10 cellular contexts compared by ENCODE assay signal in genomic region chr20:57628651-57629308, GRCh38. TPM values are rescaled to one million over a fixed set of nuclear protein-coding genes. Genes with fewer than 3 reads are reported as not detected.
DNase-seq lines count a peak whose midpoint lies in the region; ATAC-seq, FAIRE-seq and TF ChIP-seq lines count a peak whose summit lies in the region.
"Not testable (repeated sequence)": the region's sequence is repeated elsewhere in the genome, so short reads cannot be mapped to it uniquely, and the experiment has no call there.
"Had no signal": no experiment of that assay in that cellular context is flagged by ENCODE, and none has a peak within 500 bp of the region (broad histone marks: within the 10 kb centered on the region; RNA-seq: fewer than 3 reads in every experiment).

No MANE protein-coding gene starts in this region.

- H3K9me3 ChIP-seq in CD4-positive, CD25-positive, alpha-beta regulatory T cell (ENCODE audit: control insufficient read depth in 2 of 2, low read length in 2 of 2); Peyer's patch; K562 (replicated peaks; ENCODE audit: control insufficient read depth, insufficient read depth, low read depth, low read length): not testable (repeated sequence)
- H3K9me3 ChIP-seq in left ventricle myocardium inferior (replicated peaks) (peaks cover 15% of the 10 kb centered on the region), tibial nerve (peaks cover 0 to 13% (median 0%) of the 10 kb centered on the region in 4 donors)

- POLR2A ChIA-PET in K562 (lab: Yijun Ruan, JAX), result interaction anchor here (1.3 kb wide), 1 partner anchor 12 kb away, joined by 6 read pairs; no protein-coding TSS in a partner anchor

- H3K36me3 ChIP-seq in CD4-positive, CD25-positive, alpha-beta regulatory T cell (ENCODE audit: control insufficient read depth, insufficient read depth, low read length); Peyer's patch; K562 (ENCODE audit: control insufficient read depth, insufficient read depth, low read length); left ventricle myocardium inferior; tibial nerve: not testable (repeated sequence)

- not testable (repeated sequence) for H3K27me3 ChIP-seq in CD4-positive, CD25-positive, alpha-beta regulatory T cell (ENCODE audit: control insufficient read depth, insufficient read depth, low read length); Peyer's patch; tibial nerve
- H3K27me3 ChIP-seq in K562 (ENCODE audit: control insufficient read depth in 2 of 2, insufficient read depth in 2 of 2, low read length in 2 of 2) (peaks cover 15 to 19% of the 10 kb centered on the region in 2 experiments; a peak in 3 of 5 replicates), left ventricle myocardium inferior (ENCODE audit: low read depth) (peaks cover 21% of the 10 kb centered on the region)

- not testable (repeated sequence) for TF ChIP-seq EP300 in K562 (IDR thresholded peaks at IDR 0.05; ENCODE audit: low read length); tibial nerve (IDR thresholded peaks at IDR 0.05)

- H3K4me3 ChIP-seq in CD4-positive, CD25-positive, alpha-beta regulatory T cell (ENCODE audit: low read depth, low read length), result peak overlapping the region; percentile 70
- peak overlapping the region in 1 of 4 donors; percentile 4 for H3K4me3 ChIP-seq in Peyer's patch
- not testable (repeated sequence) for H3K4me3 ChIP-seq in K562, skin epidermis, tibial nerve
- peak overlapping the region; percentile 42 for H3K4me3 ChIP-seq in left ventricle myocardium inferior

- CTCF ChIA-PET in activated CD8-positive, alpha-beta memory T cell treated with anti-CD3 and anti-CD28 coated beads, Interleukin-2, amount 10 ng/mL, durations not matched to agents 7 days and 5 days (lab: Charles Lee), result interaction anchor here (0.9 to 4.9 kb wide), 7 partner anchors 9 to 1030 kb away, joined by 3 to 45 read pairs (median 8); partner anchors contain the start of gene ZBP1
- CTCF ChIA-PET in K562 (lab: Yijun Ruan, JAX; ENCODE audit: low intra/inter-chr PET ratio), result interaction anchor here (0.7 kb wide), 1 partner anchor 1340 kb away, joined by 3 read pairs; no protein-coding TSS in a partner anchor

- peak overlapping the region; percentile 89 for H3K27ac ChIP-seq in CD4-positive, CD25-positive, alpha-beta regulatory T cell (ENCODE audit: insufficient read depth, low read length, poor library complexity, severe bottlenecking)
- H3K27ac ChIP-seq in Peyer's patch, result peak overlapping the region; percentile 70 to 81 (median 76)
- H3K27ac ChIP-seq in K562 (ENCODE audit: extremely low read depth, low read depth, low read length), result not testable (repeated sequence)
- H3K27ac ChIP-seq in left ventricle myocardium inferior (replicated peaks), result peak overlapping the region; percentile 83
- peak overlapping the region in 19 of 21 experiments; percentile 35 to 96 (median 77) for H3K27ac ChIP-seq in skin epidermis
- peak overlapping the region in 3 of 4 donors; percentile 36 to 79 (median 69) for H3K27ac ChIP-seq in tibial nerve

- H2AFZ ChIP-seq in K562 (ENCODE audit: low read depth, low read length), result peak overlapping the region; percentile 76

- peaks cover 47% of the 10 kb centered on the region for H3K4me1 ChIP-seq in CD4-positive, CD25-positive, alpha-beta regulatory T cell (ENCODE audit: control insufficient read depth, insufficient read depth, low read length, poor library complexity, severe bottlenecking)
- H3K4me1 ChIP-seq in Peyer's patch; K562 (replicated peaks in 1 of 2; ENCODE audit: control insufficient read depth in 2 of 2, insufficient read depth in 2 of 2, low read length in 2 of 2): not testable (repeated sequence)
- H3K4me1 ChIP-seq in left ventricle myocardium inferior (peaks cover 17% of the 10 kb centered on the region), tibial nerve (peaks cover 0 to 17% (median 4%) of the 10 kb centered on the region in 4 donors)

- not testable (repeated sequence) for TF ChIP-seq RAD21 in K562 (CRISPR knock-in tag; conservative IDR thresholded peaks at IDR 0.05 in 1 of 2, IDR thresholded peaks at IDR 0.05 in 1 of 2)

- not testable (repeated sequence) for H4K20me1 ChIP-seq in K562 (replicated peaks; ENCODE audit: control insufficient read depth, insufficient read depth, low read length)

- in situ Hi-C loops in K562 (cut with MboI), result not testable (repeated sequence)

- not testable (repeated sequence) for H3K9me3 Mint-ChIP-seq in CD4-positive, CD25-positive, alpha-beta regulatory T cell
- H3K9me3 Mint-ChIP-seq in activated CD8-positive, alpha-beta memory T cell treated with anti-CD3 and anti-CD28 coated beads, Interleukin-2, amount 10 ng/mL, durations not matched to agents 7 days and 5 days (ENCODE audit: low read depth), result peaks cover 13% of the 10 kb centered on the region
- H3K9me3 Mint-ChIP-seq in naive B cell, result peaks cover 1 to 22% (median 13%) of the 10 kb centered on the region in 7 donors

- not testable (repeated sequence) for H3K27me3 Mint-ChIP-seq in CD4-positive, CD25-positive, alpha-beta regulatory T cell
- peaks cover 31% of the 10 kb centered on the region for H3K27me3 Mint-ChIP-seq in activated CD8-positive, alpha-beta memory T cell treated with anti-CD3 and anti-CD28 coated beads, Interleukin-2, amount 10 ng/mL, durations not matched to agents 7 days and 5 days
- peaks cover 0 to 10% (median 5%) of the 10 kb centered on the region in 3 donors for H3K27me3 Mint-ChIP-seq in naive B cell

- peak overlapping the region; percentile 11; the same call in 1 of the 2 replicates for H3K4me2 ChIP-seq in K562 (ENCODE audit: insufficient read depth, low read length)

- not testable (repeated sequence) for BruUV-seq in K562 (replicated peaks; lab: Mats Ljungman, UMichigan)

- WGBS in K562 (ENCODE audit: insufficient coverage, low coverage, missing lambda C conversion rate), result 13% methylated on average over 16 of the region's 31 CpGs
- 86 to 90% methylated on average over 14 to 20 of the region's 31 CpGs for WGBS in tibial nerve, 2 donors

- not testable (repeated sequence) for DNase-seq in CD4-positive, CD25-positive, alpha-beta regulatory T cell; Peyer's patch; K562 (ENCODE audit: extremely low read depth in 1 of 4, low spot score in 3 of 4); left ventricle myocardium inferior; naive B cell; tibial nerve (ENCODE audit: low spot score in 2 of 2)
- peak; percentile 36 for DNase-seq in activated CD8-positive, alpha-beta memory T cell treated with anti-CD3 and anti-CD28 coated beads, Interleukin-2, amount 10 ng/mL, durations not matched to agents 7 days and 5 days

- H3K9ac ChIP-seq in K562 (ENCODE audit: insufficient read depth in 1 of 2, low read depth in 2 of 2, low read length in 2 of 2), result not testable (repeated sequence)

- ATAC-seq in CD4-positive, CD25-positive, alpha-beta regulatory T cell (ENCODE audit: low read depth in 2 of 2); activated CD8-positive, alpha-beta memory T cell treated with anti-CD3 and anti-CD28 coated beads, Interleukin-2, amount 10 ng/mL, durations not matched to agents 7 days and 5 days; K562; naive B cell (ENCODE audit: low read depth in 2 of 2): not testable (repeated sequence)

- not testable (repeated sequence) for TF ChIP-seq CTCF in Peyer's patch (IDR thresholded peaks at IDR 0.05); K562 (IDR thresholded peaks at IDR 0.05 in 2 of 3, conservative IDR thresholded peaks at IDR 0.05 in 1 of 3; ENCODE audit: insufficient read depth in 2 of 3, low read depth in 1 of 3, low read length in 3 of 3); left ventricle myocardium inferior (IDR thresholded peaks at IDR 0.05; ENCODE audit: borderline replicate concordance); tibial nerve (IDR thresholded peaks at IDR 0.05)

- intact Hi-C loops in K562 (cut with micrococcal nuclease); left ventricle myocardium inferior (cut with micrococcal nuclease): not testable (repeated sequence)

- H3K27ac Mint-ChIP-seq in CD4-positive, CD25-positive, alpha-beta regulatory T cell, result peak overlapping the region; percentile 96
- H3K27ac Mint-ChIP-seq in activated CD8-positive, alpha-beta memory T cell treated with anti-CD3 and anti-CD28 coated beads, Interleukin-2, amount 10 ng/mL, durations not matched to agents 7 days and 5 days, result peak overlapping the region; percentile 99
- H3K27ac Mint-ChIP-seq in naive B cell, result peak overlapping the region; percentile 81 to 99 (median 97)

- not testable (repeated sequence) for H3K79me2 ChIP-seq in K562 (ENCODE audit: control insufficient read depth, insufficient read depth, low read length)

- not testable (repeated sequence) for H3K9me1 ChIP-seq in K562 (ENCODE audit: control insufficient read depth, insufficient read depth, low read length)

- peak overlapping the region; percentile 89 to 94 (median 91) for H3K4me3 Mint-ChIP-seq in CD4-positive, CD25-positive, alpha-beta regulatory T cell
- H3K4me3 Mint-ChIP-seq in activated CD8-positive, alpha-beta memory T cell treated with anti-CD3 and anti-CD28 coated beads, Interleukin-2, amount 10 ng/mL, durations not matched to agents 7 days and 5 days, result peak overlapping the region; percentile 66
- peak overlapping the region; percentile 87 to 98 (median 96) for H3K4me3 Mint-ChIP-seq in naive B cell

- TF ChIP-seq POLR2A in Peyer's patch (IDR thresholded peaks at IDR 0.05); K562 (conservative IDR thresholded peaks at IDR 0.05); tibial nerve (IDR thresholded peaks at IDR 0.05): not testable (repeated sequence)

- not testable (repeated sequence) for FAIRE-seq in K562 (lab: Jason Lieb, UNC)

- H3K36me3 Mint-ChIP-seq in CD4-positive, CD25-positive, alpha-beta regulatory T cell, result not testable (repeated sequence)
- H3K36me3 Mint-ChIP-seq in activated CD8-positive, alpha-beta memory T cell treated with anti-CD3 and anti-CD28 coated beads, Interleukin-2, amount 10 ng/mL, durations not matched to agents 7 days and 5 days, result peaks cover 30% of the 10 kb centered on the region
- peaks cover 16 to 23% of the 10 kb centered on the region in 2 donors for H3K36me3 Mint-ChIP-seq in naive B cell

- peaks cover 18 to 69% (median 40%) of the 10 kb centered on the region in 4 donors for H3K4me1 Mint-ChIP-seq in CD4-positive, CD25-positive, alpha-beta regulatory T cell
- H3K4me1 Mint-ChIP-seq in activated CD8-positive, alpha-beta memory T cell treated with anti-CD3 and anti-CD28 coated beads, Interleukin-2, amount 10 ng/mL, durations not matched to agents 7 days and 5 days, result peaks cover 51% of the 10 kb centered on the region
- H3K4me1 Mint-ChIP-seq in naive B cell, result peaks cover 25 to 50% (median 33%) of the 10 kb centered on the region in 3 donors

RNA-seq across cellular contexts. Expression of gene ZBP1, which starts 8.6 kb away (rescaled TPM):
- total RNA-seq in CD4-positive, CD25-positive, alpha-beta regulatory T cell, result 67.0 TPM
- polyA plus RNA-seq in CD4-positive, CD25-positive, alpha-beta regulatory T cell, result 10 to 100 TPM; 12.4 to 33.1 (median 20.3) TPM
- total RNA-seq in Peyer's patch (10 to 100 TPM in 1 of 4 donors, 1 to 10 TPM in 2, not detected in 1; 2.3 to 14.0 (median 9.8) TPM), K562 (2014; rRNA removed) (not detected in 2 replicates), K562 (2014; rRNA removed; fragmentation: Illumina TruSeq; extraction: Trizol) (not detected in 2 replicates), K562 (2015; rRNA removed; fragmentation: Illumina TruSeq; extraction: Trizol) (not detected in 2 replicates), K562 (2021) (not detected in 2 replicates), left ventricle myocardium inferior (not detected), tibial nerve (1 to 10 TPM in 1 of 4 donors, under 1 TPM in 1, not detected in 2; 0.78 to 3.6 TPM)
- total RNA-seq in activated CD8-positive, alpha-beta memory T cell treated with anti-CD3 and anti-CD28 coated beads, Interleukin-2, amount 10 ng/mL, durations not matched to agents 7 days and 5 days, result 10 to 100 TPM; 22.9 to 56.8 TPM
- total RNA-seq in K562 (2011; cell fraction: chromatin; rRNA removed; ENCODE audit: low replicate concordance), result not detected in 2 replicates
- not detected in 2 replicates for total RNA-seq in K562 (2011; cell fraction: nucleolus; rRNA removed)
- total RNA-seq in K562 (2011; cell fraction: nucleoplasm; rRNA removed), result not detected in 2 replicates
- polyA plus RNA-seq in K562 (2011; rRNA removed) (not detected in 2 replicates), K562 (2014; fragmentation: Illumina TruSeq; extraction: Trizol) (not detected in 2 replicates), K562 (2014; fragmentation: Nextera tagmentation; extraction: Ambion mirVana) (not detected), K562 (2014; rRNA removed) (not detected in 2 replicates), naive B cell (ENCODE audit: low read depth in 6 of 6) (10 to 100 TPM in 5 of 6 donors, 1 to 10 TPM in 1; 7.6 to 24.1 (median 15.5) TPM)
- not detected in 2 replicates for polyA plus RNA-seq in K562 (2011; cell fraction: cytosol; rRNA removed)
- not detected in 2 replicates for polyA plus RNA-seq in K562 (2011; cell fraction: nucleus; rRNA removed)
- not detected in 2 replicates for polyA plus RNA-seq in K562 (2012)
- polyA minus RNA-seq in K562 (2011; rRNA and poly(A)+ RNA removed), result not detected in 2 replicates
- polyA minus RNA-seq in K562 (2011; cell fraction: cytosol; rRNA and poly(A)+ RNA removed), result not detected in 2 replicates
- not detected in 2 replicates for polyA minus RNA-seq in K562 (2011; cell fraction: nucleus; rRNA and poly(A)+ RNA removed)
- total RNA-seq: A673, H7 had no signal
